8 cellular contexts compared by ENCODE assay signal in genomic region chr16:85334718-85335583, GRCh38.
DNase-seq lines count a peak whose midpoint lies in the region; ATAC-seq and TF ChIP-seq lines count a peak whose summit lies in the region.

No MANE protein-coding gene starts in this region.

- no peak for TF ChIP-seq CTCF in prostate gland (IDR thresholded peaks at IDR 0.05)

- DNase-seq in HAP-1 (ENCODE audit: low spot score in 2 of 2) (peak; percentile 83 to 92), SW480 (ENCODE audit: low spot score) (peak; percentile 75), prostate gland (ENCODE audit: low spot score) (peak; percentile 26), HCEC 1CT (no peak), EL (no peak), cerebellum (ENCODE audit: low spot score) (no peak)

- peak overlapping the region; percentile 40 to 52 for H3K27ac ChIP-seq in prostate gland

- H3K4me3 ChIP-seq in HAP-1, result peak overlapping the region; percentile 18
- no peak overlapping the region for H3K4me3 ChIP-seq in prostate gland

- intact Hi-C loops in prostate gland (cut with DNase I), result no loop called here

- H3K27me3 ChIP-seq in HAP-1 (ENCODE audit: low read depth) (no peaks in the 10 kb centered on the region), prostate gland (replicated peaks; ENCODE audit: insufficient read depth) (no peaks in the 10 kb centered on the region)

- peaks cover 48% of the 10 kb centered on the region for H3K4me1 ChIP-seq in HAP-1
- peaks cover 3% of the 10 kb centered on the region for H3K4me1 ChIP-seq in prostate gland (replicated peaks)

- H3K36me3 ChIP-seq in HAP-1 (replicated peaks), result no peaks in the 10 kb centered on the region
- no peaks in the 10 kb centered on the region for H3K36me3 ChIP-seq in prostate gland

- TF ChIP-seq POLR2A in prostate gland (IDR thresholded peaks at IDR 0.05), result no peak

- WGBS in prostate gland, result 33% methylated on average over 35 of the region's 35 CpGs

- ATAC-seq in esophagus mucosa, result peak; percentile 31
- no peak for ATAC-seq in GM18520 (IDR thresholded peaks at IDR 0.05; ENCODE audit: unreplicated experiment)

- H3K9me3 ChIP-seq in HAP-1, result no peaks in the 10 kb centered on the region
- no peaks in the 10 kb centered on the region for H3K9me3 ChIP-seq in prostate gland

- in situ Hi-C loops in HAP-1 (cut with MboI; ENCODE audit: low sequenced_read_pairs), result no loop called here

Comparison
In these comparisons a context has a peak if more than half of its experiments do, and no peak if none do; other contexts are left out.
1. DNase-seq: peak in HAP-1 (2 of 2), SW480 (single experiment) and prostate gland (single experiment); none in HCEC 1CT (single experiment), EL (single experiment) and cerebellum (single experiment).